Comparison of ENCODE assay signal across 10 cellular contexts in the genomic region with DNA sequence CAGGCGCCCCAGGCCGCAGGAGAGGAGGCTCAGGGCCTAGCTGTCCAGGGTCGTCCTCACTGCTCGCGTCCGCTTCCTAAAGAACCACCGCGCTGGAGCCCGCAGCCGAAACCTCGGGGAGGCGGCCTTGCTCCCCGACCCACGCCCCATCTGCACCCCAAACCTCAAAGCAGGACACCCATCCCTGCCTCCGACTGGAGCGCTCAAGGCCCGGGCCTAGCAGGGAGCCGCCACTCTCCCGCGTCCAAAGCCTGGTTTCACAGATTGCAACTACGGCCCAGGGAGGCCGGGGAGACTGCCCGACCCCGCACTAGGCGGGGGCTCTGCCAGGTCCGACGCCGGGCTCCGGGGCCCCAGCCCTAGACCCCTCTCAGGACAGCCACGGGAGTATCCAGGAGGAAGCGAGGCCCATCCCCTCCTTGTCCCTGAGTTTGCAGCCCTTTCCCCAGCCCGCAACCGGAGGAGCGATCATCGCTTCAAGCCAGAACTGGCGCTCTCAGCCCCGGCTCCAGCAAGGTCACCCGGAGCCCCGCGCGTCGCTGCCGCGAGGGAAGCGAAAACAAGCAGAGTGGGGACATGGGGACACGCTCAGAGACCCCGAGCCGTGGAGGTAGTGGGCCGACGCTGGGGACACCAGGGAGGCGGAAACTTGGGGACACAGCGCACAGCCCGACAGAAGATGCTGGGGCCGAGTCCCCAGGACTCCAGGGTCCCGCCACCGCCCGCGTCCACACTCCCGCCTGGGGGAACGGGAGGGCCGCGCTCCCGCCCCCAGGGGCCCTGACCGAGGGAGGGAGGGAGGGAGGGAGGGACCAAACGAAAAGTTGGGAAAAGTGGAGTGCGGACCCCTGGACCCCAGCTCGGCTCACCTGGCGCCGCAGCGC. TPM values are rescaled to one million over a fixed set of nuclear protein-coding genes. Genes with fewer than 3 reads are reported as not detected.
A peak's percentile ranks its signal among the peaks of the same experiment; 100 is the strongest.
DNase-seq lines count a peak whose midpoint lies in the region; ATAC-seq lines count a peak whose summit lies in the region.
"Had no signal": no experiment of that assay in that cellular context is flagged by ENCODE, and none has a peak within 500 bp of the region (broad histone marks: within the 10 kb centered on the region; RNA-seq: fewer than 3 reads in every experiment).

No MANE protein-coding gene starts in this region.

- POLR2A ChIA-PET in T-cell (lab: Charles Lee), result no interaction called here

- peak overlapping the region; percentile 32 for H3K4me3 ChIP-seq in ectodermal cell (ENCODE audit: insufficient read depth, low read depth, low read length)
- no peak overlapping the region for H3K4me3 ChIP-seq in mucosa of stomach (ENCODE audit: low read length)

- H3K27ac Mint-ChIP-seq in T-cell, result no peak overlapping the region

- ATAC-seq in T-cell (replicated peaks in 1 of 4) (peak in 1 of 4 experiments; percentile 9), HG02798 (IDR thresholded peaks at IDR 0.05; ENCODE audit: poor library complexity, unreplicated experiment) (no peak)

- H3K4me3 Mint-ChIP-seq in T-cell, result peak overlapping the region; percentile 58 to 76 (median 69)

- H3K4me1 ChIP-seq in ectodermal cell (ENCODE audit: control insufficient read depth, insufficient read depth, low read length) (peaks cover 14% of the 10 kb centered on the region), mucosa of stomach (ENCODE audit: control insufficient read depth, insufficient read depth, low read length) (peaks cover 21% of the 10 kb centered on the region)

- H3K9ac ChIP-seq in mucosa of stomach (ENCODE audit: low read length), result peak overlapping the region; percentile 55

- CTCF ChIA-PET in T-cell (lab: Charles Lee), result no interaction called here

- peaks cover 9% of the 10 kb centered on the region for H3K36me3 Mint-ChIP-seq in T-cell

- DNase-seq in Daoy (ENCODE audit: low read depth) (peak; percentile 55), T-cell (peak in 11 of 34 experiments; percentile 12 to 40 (median 24)), mesenteric fat pad (ENCODE audit: low spot score) (no peak), LoVo (ENCODE audit: low spot score) (no peak), GDM1 (lab: John Stamatoyannopoulos, UW) (no peak)

- 3% methylated on average over 70 of the region's 70 CpGs for WGBS in ectodermal cell, 2 experiments

- H3K27me3 ChIP-seq in ectodermal cell (ENCODE audit: control insufficient read depth, insufficient read depth, low read length, poor library complexity, severe bottlenecking), result peaks cover 58% of the 10 kb centered on the region
- peaks cover 59% of the 10 kb centered on the region for H3K27me3 ChIP-seq in mucosa of stomach (ENCODE audit: control insufficient read depth, insufficient read depth, low read length)

- H3K9me3 ChIP-seq in ectodermal cell (ENCODE audit: control insufficient read depth, low read length) (no peaks in the 10 kb centered on the region), mucosa of stomach (ENCODE audit: control insufficient read depth, low read length) (no peaks in the 10 kb centered on the region)

- H3K36me3 ChIP-seq in ectodermal cell (ENCODE audit: control insufficient read depth, insufficient read depth, low read length) (no peaks in the 10 kb centered on the region), mucosa of stomach (ENCODE audit: control insufficient read depth, insufficient read depth, low read length) (no peaks in the 10 kb centered on the region)

- H3K27me3 Mint-ChIP-seq in T-cell, result peaks cover 11 to 25% of the 10 kb centered on the region in 2 donors

- no peaks in the 10 kb centered on the region for H3K9me3 Mint-ChIP-seq in T-cell

- H3K27ac ChIP-seq in ectodermal cell (ENCODE audit: insufficient read depth, low read depth, low read length, poor library complexity, severe bottlenecking), result no peak overlapping the region
- H3K27ac ChIP-seq: KMS-11 had no signal

- peaks cover 9 to 20% (median 11%) of the 10 kb centered on the region in 3 donors for H3K4me1 Mint-ChIP-seq in T-cell

RNA-seq across cellular contexts. Expression of a gene that starts 0.5 kb away (rescaled TPM):
- 2.1 and 5.5 TPM in 2 replicates for total RNA-seq in Daoy (2014; rRNA removed; shearing (Covaris generic))
- total RNA-seq in T-cell (under 1 TPM in 3 of 5 donors, not detected in 2; 0.12 to 0.16 (median 0.16) TPM), mesenteric fat pad (15.1 TPM)
- polyA plus RNA-seq in ectodermal cell (2013, experiment 1 of 4), result 1.3 TPM
- polyA plus RNA-seq in ectodermal cell (2013, experiment 2 of 4), result 1.1 TPM
- 0.85 TPM for polyA plus RNA-seq in ectodermal cell (2013, experiment 3 of 4)
- 1.0 TPM for polyA plus RNA-seq in ectodermal cell (2013, experiment 4 of 4)
- total RNA-seq: mononuclear cell had no signal

RNA-seq across cellular contexts. Expression of a gene that starts 58.5 kb away (rescaled TPM):
- 50.9 and 53.7 TPM in 2 replicates for total RNA-seq in Daoy (2014; rRNA removed; shearing (Covaris generic))
- 10 to 100 TPM; 76.0 to 90.4 (median 78.9) TPM for total RNA-seq in T-cell
- polyA plus RNA-seq in ectodermal cell (2013, experiment 1 of 4), result 101 TPM
- 95.4 TPM for polyA plus RNA-seq in ectodermal cell (2013, experiment 2 of 4)
- polyA plus RNA-seq in ectodermal cell (2013, experiment 3 of 4), result 76.3 TPM
- polyA plus RNA-seq in ectodermal cell (2013, experiment 4 of 4), result 83.7 TPM
- 103 TPM for total RNA-seq in mesenteric fat pad
